19 cellular contexts compared by ENCODE assay signal in the genomic region with DNA sequence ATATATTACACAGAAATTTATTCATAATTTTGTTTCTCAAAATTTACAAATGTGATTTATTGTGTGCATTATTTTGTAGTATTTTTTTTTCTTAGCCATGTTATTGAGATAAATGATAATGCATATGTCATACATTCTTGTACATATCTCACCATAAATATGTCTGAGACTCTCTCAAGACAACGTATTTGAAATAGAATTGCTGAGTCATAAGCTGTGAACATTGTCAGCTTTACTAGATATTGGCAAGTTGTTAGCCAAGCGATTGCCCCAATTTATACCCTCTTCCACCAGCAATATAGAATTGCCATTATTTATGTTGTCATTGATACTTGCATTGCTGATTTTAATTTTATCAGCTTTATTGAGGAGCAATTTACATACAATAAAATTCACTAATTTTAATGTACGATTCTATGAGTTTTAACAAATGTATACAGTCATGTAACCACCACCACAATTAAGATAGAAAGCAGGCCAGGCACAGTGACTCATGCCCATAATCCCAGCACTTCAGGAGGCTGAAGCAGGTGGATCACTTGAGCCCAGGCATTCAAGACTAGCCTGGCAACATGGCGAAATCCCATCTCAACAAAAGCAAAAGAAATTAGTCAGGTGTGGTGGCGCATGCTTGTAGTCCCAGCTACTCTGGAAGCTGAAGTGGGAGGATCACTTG.
DNase-seq lines count a peak whose midpoint lies in the region; ATAC-seq and TF ChIP-seq lines count a peak whose summit lies in the region.
"Had no signal": no experiment of that assay in that cellular context is flagged by ENCODE, and none has a peak within 500 bp of the region (broad histone marks: within the 10 kb centered on the region; RNA-seq: fewer than 3 reads in every experiment).

No MANE protein-coding gene starts in this region.

- no peaks in the 10 kb centered on the region for H3F3A ChIP-seq in GM23338 (replicated peaks; ENCODE audit: low read depth)

- H3K9me3 Mint-ChIP-seq in GM23338, result no peaks in the 10 kb centered on the region
- H3K9me3 Mint-ChIP-seq: central memory CD8-positive, alpha-beta T cell had no signal

- no peak overlapping the region for H3K4me2 ChIP-seq in GM23338

- no peaks in the 10 kb centered on the region for H3K79me2 ChIP-seq in GM23338 (replicated peaks; ENCODE audit: insufficient read depth)

- H3K27me3 ChIP-seq in left lung (no peaks in the 10 kb centered on the region), GM23338 (ENCODE audit: insufficient read depth) (no peaks in the 10 kb centered on the region)
- H3K27me3 ChIP-seq: right atrium auricular region had no signal

- H3K4me1 ChIP-seq in left lung (no peaks in the 10 kb centered on the region), GM23338 (ENCODE audit: insufficient read depth) (no peaks in the 10 kb centered on the region)
- H3K4me1 ChIP-seq: right atrium auricular region had no signal

- H3K27ac ChIP-seq in left lung (no peak overlapping the region), GM23338 (ENCODE audit: low read depth) (no peak overlapping the region)
- H3K27ac ChIP-seq: left ventricle myocardium inferior, right atrium auricular region, thoracic aorta had no signal

- TF ChIP-seq CTCF in left lung (IDR thresholded peaks at IDR 0.05), result no peak
- no peak for TF ChIP-seq CTCF in GM23338 (conservative IDR thresholded peaks at IDR 0.05; ENCODE audit: low read depth in 2 of 2)

- H3K36me3 ChIP-seq in left lung, result no peaks in the 10 kb centered on the region
- H3K36me3 ChIP-seq in GM23338 (ENCODE audit: insufficient read depth), result no peaks in the 10 kb centered on the region
- H3K36me3 ChIP-seq: left ventricle myocardium inferior, right atrium auricular region, thoracic aorta had no signal

- ATAC-seq in left lung (peak; percentile 30), GM23338 (no peak)
- ATAC-seq: activated CD8-positive, alpha-beta memory T cell treated with anti-CD3 and anti-CD28 coated beads, Interleukin-2, amount 10 ng/mL, durations not matched to agents 7 days and 5 days had no signal

- H3K9me3 ChIP-seq in left lung, result no peaks in the 10 kb centered on the region
- H3K9me3 ChIP-seq: left ventricle myocardium inferior, right atrium auricular region, thoracic aorta had no signal

- no peaks in the 10 kb centered on the region for H3K9me2 ChIP-seq in GM23338 (ENCODE audit: insufficient read depth)

- no peak overlapping the region for H3K27ac Mint-ChIP-seq in GM23338
- H3K27ac Mint-ChIP-seq: activated CD8-positive, alpha-beta memory T cell treated with anti-CD3 and anti-CD28 coated beads, Interleukin-2, amount 10 ng/mL, durations not matched to agents 7 days and 5 days had no signal

- intact Hi-C loops in left lung (cut with DNase I), result no loop called here

- no peaks in the 10 kb centered on the region for H3K27me3 Mint-ChIP-seq in GM23338 (ENCODE audit: insufficient read depth, low read depth, poor library complexity)
- H3K27me3 Mint-ChIP-seq: activated CD8-positive, alpha-beta memory T cell treated with anti-CD3 and anti-CD28 coated beads, Interleukin-2, amount 10 ng/mL, durations not matched to agents 7 days and 5 days; central memory CD8-positive, alpha-beta T cell had no signal

- H3K4me3 ChIP-seq in left lung (no peak overlapping the region), GM23338 (no peak overlapping the region)
- H3K4me3 ChIP-seq: left ventricle myocardium inferior, right atrium auricular region, thoracic aorta had no signal

- no peak overlapping the region for H3K4me3 Mint-ChIP-seq in GM23338
- H3K4me3 Mint-ChIP-seq: activated CD8-positive, alpha-beta memory T cell treated with anti-CD3 and anti-CD28 coated beads, Interleukin-2, amount 10 ng/mL, durations not matched to agents 7 days and 5 days; central memory CD8-positive, alpha-beta T cell had no signal

- no peaks in the 10 kb centered on the region for H3K4me1 Mint-ChIP-seq in GM23338
- H3K4me1 Mint-ChIP-seq: activated CD8-positive, alpha-beta memory T cell treated with anti-CD3 and anti-CD28 coated beads, Interleukin-2, amount 10 ng/mL, durations not matched to agents 7 days and 5 days; central memory CD8-positive, alpha-beta T cell had no signal

- H4K20me1 ChIP-seq in GM23338 (replicated peaks; ENCODE audit: insufficient read depth), result no peaks in the 10 kb centered on the region

- H3K36me3 Mint-ChIP-seq in GM23338 (ENCODE audit: low read depth), result no peaks in the 10 kb centered on the region
- H3K36me3 Mint-ChIP-seq: activated CD8-positive, alpha-beta memory T cell treated with anti-CD3 and anti-CD28 coated beads, Interleukin-2, amount 10 ng/mL, durations not matched to agents 7 days and 5 days had no signal

- no peak overlapping the region for H2AFZ ChIP-seq in GM23338

- DNase-seq in ELR (ENCODE audit: low read depth) (peak; percentile 64), LoVo (ENCODE audit: low spot score) (peak; percentile 29), astrocyte of the hippocampus (ENCODE audit: low read depth, low spot score) (peak; percentile 17), left lung (no peak), GM23338 (ENCODE audit: low spot score) (no peak), SK-N-DZ (ENCODE audit: low spot score) (no peak)
- no peak for DNase-seq in stimulated activated CD4-positive, alpha-beta T cell treated with anti-CD3 and anti-CD28 coated beads, Interleukin-4, amount 100 ng/mL, for 4 hours
- DNase-seq: activated CD4-positive, alpha-beta T cell treated with anti-CD3 and anti-CD28 coated beads for 48 hours; activated CD8-positive, alpha-beta memory T cell treated with anti-CD3 and anti-CD28 coated beads, Interleukin-2, amount 10 ng/mL, durations not matched to agents 7 days and 5 days; activated effector memory CD4-positive, alpha-beta T cell treated with Interleukin-2 at 50 U/mL for 16 hours; left ventricle myocardium inferior; NCI-H146; NCI-H345; NK-92 treated with Interleukin-12 subunit alpha and Interleukin-12 subunit beta, amount 100 ng/mL, for 24 hours; RPMI8226; stimulated activated CD4-positive, alpha-beta T cell treated with anti-CD3 and anti-CD28 coated beads, Interleukin-15, amount 100 ng/mL, for 24 hours had no signal

TF ChIP-seq in GM23338, 12 proteins besides CTCF, POLR2A, EP300 and RAD21 (continues in another document):
- TF ChIP-seq ZNF331 (CRISPR knock-in tag; IDR thresholded peaks at IDR 0.05; ENCODE audit: low read depth), result no peak
- TF ChIP-seq NANOG (IDR thresholded peaks at IDR 0.05; ENCODE audit: borderline replicate concordance), result no peak
- no peak for TF ChIP-seq JUNB (IDR thresholded peaks at IDR 0.05; ENCODE audit: unreplicated experiment)
- TF ChIP-seq, protein P1, sequence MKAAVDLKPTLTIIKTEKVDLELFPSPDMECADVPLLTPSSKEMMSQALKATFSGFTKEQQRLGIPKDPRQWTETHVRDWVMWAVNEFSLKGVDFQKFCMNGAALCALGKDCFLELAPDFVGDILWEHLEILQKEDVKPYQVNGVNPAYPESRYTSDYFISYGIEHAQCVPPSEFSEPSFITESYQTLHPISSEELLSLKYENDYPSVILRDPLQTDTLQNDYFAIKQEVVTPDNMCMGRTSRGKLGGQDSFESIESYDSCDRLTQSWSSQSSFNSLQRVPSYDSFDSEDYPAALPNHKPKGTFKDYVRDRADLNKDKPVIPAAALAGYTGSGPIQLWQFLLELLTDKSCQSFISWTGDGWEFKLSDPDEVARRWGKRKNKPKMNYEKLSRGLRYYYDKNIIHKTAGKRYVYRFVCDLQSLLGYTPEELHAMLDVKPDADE (IDR thresholded peaks at IDR 0.05), result no peak
- TF ChIP-seq STAT1 (IDR thresholded peaks at IDR 0.05; ENCODE audit: unreplicated experiment), result no peak
- no peak for TF ChIP-seq POLR2AphosphoS5 (IDR thresholded peaks at IDR 0.05; ENCODE audit: low read depth)

Comparison
In these comparisons a context has a peak if more than half of its experiments do, and no peak if none do; other contexts are left out.
1. DNase-seq: peak in ELR (single experiment), LoVo (single experiment) and astrocyte of the hippocampus (single experiment); none in left lung (0 of 2), GM23338 (single experiment), stimulated activated CD4-positive, alpha-beta T cell treated with anti-CD3 and anti-CD28 coated beads, Interleukin-4, amount 100 ng/mL, for 4 hours (0 of 2) and SK-N-DZ (single experiment).